Comparison of ENCODE assay signal across 8 cellular contexts in genomic region chr11:121590772-121591404, GRCh38.
DNase-seq lines count a peak whose midpoint lies in the region; ATAC-seq, FAIRE-seq and TF ChIP-seq lines count a peak whose summit lies in the region.

No MANE protein-coding gene starts in this region.

- H3K4me1 ChIP-seq in GM12878 (ENCODE audit: control insufficient read depth, insufficient read depth, low read length): peaks cover 47% of the 10 kb centered on the region

- SMC1A ChIA-PET in GM12878 (lab: Charles Lee; ENCODE audit: uncharacterized antibody, unreplicated experiment): interaction anchor here (0.6 to 5.0 kb wide), 38 partner anchors 9 to 906 kb away, joined by 3 to 57 read pairs (median 6); partner anchors contain the start of gene SC5D

- intact Hi-C loops in GM12878 (cut with micrococcal nuclease; ENCODE audit: unreplicated experiment): loop anchor here (1.0 to 5.0 kb wide), 12 partner anchors 16 to 394 kb away; no protein-coding TSS in a partner anchor

- H3K79me2 ChIP-seq in GM12878 (ENCODE audit: control insufficient read depth, insufficient read depth, low read length): peaks cover 33% of the 10 kb centered on the region

- WGBS in GM12878 (ENCODE audit: insufficient coverage, insufficient replicate concordance, low lambda C conversion rate, missing lambda C conversion rate): 2% methylated on average over 12 of the region's 12 CpGs

- FAIRE-seq in GM12878 (lab: Jason Lieb, UNC): no peak

- RAD21 ChIA-PET in GM12878 (lab: Charles Lee; ENCODE audit: unreplicated experiment): interaction anchor here (0.9 to 6.3 kb wide), 25 partner anchors 14 to 355 kb away, joined by 3 to 63 read pairs (median 6); no protein-coding TSS in a partner anchor

- H3K4me3 ChIP-seq in GM12878: peak overlapping the region; percentile 17; the same call in 1 of the 2 replicates

- H3K9me3 ChIP-seq in GM12878 (replicated peaks; ENCODE audit: control insufficient read depth, insufficient read depth, low read length): no peaks in the 10 kb centered on the region

- CTCF ChIA-PET in GM12878 (lab: Yijun Ruan, JAX): interaction anchor here (0.5 to 4.6 kb wide), 43 partner anchors 8 to 359 kb away, joined by 3 to 56 read pairs (median 4); partner anchors contain the start of gene SC5D

- H3K27ac ChIP-seq in GM12878 (ENCODE audit: control insufficient read depth, insufficient read depth) (peak overlapping the region; percentile 75), substantia nigra (ENCODE audit: low read depth, low read length, poor library complexity, severe bottlenecking) (peak overlapping the region; percentile 65)

- TF ChIP-seq CTCF in GM12878 (IDR thresholded peaks at IDR 0.05 in 2 of 3, conservative IDR thresholded peaks at IDR 0.05 in 1 of 3; ENCODE audit: control insufficient read depth in 2 of 3, extremely low read depth in 1 of 3, insufficient read depth in 1 of 3, low read depth in 3 of 3, low read length in 3 of 3): no peak

- in situ Hi-C loops in GM12878 (cut with MboI): loop anchor here (5.0 kb wide), 2 partner anchors 274 to 339 kb away; no protein-coding TSS in a partner anchor

- H3K27me3 Mint-ChIP-seq in activated naive CD4-positive, alpha-beta T cell treated with anti-CD3 and anti-CD28 coated beads, Interleukin-2, amount 50 U/mL, for 24 hours: no peaks in the 10 kb centered on the region

- no peak; the same call in 1 of the 2 replicates for TF ChIP-seq POLR2A in GM12878 (IDR thresholded peaks at IDR 0.05; ENCODE audit: low read depth, low read length)

- ATAC-seq in HG03439 (IDR thresholded peaks at IDR 0.05; ENCODE audit: unreplicated experiment) (peak; percentile 8), GM12878 (peak; percentile 29), GM18502 (IDR thresholded peaks at IDR 0.05; ENCODE audit: poor library complexity, unreplicated experiment) (no peak)

- H3K9me3 Mint-ChIP-seq in activated naive CD4-positive, alpha-beta T cell treated with anti-CD3 and anti-CD28 coated beads, Interleukin-2, amount 50 U/mL, for 24 hours: no peaks in the 10 kb centered on the region

- H3K36me3 ChIP-seq in GM12878 (ENCODE audit: control insufficient read depth in 2 of 2, insufficient read depth in 2 of 2, low read length in 1 of 2): peaks cover 31 to 46% of the 10 kb centered on the region in 2 experiments

- DNase-seq in activated naive CD4-positive, alpha-beta T cell (lab: John Stamatoyannopoulos, UW): no peak
- DNase-seq in GM12878 (ENCODE audit: low read depth, low spot score) (no peak), substantia nigra (lab: John Stamatoyannopoulos, UW) (peak in 1 of 49 donors; percentile 28), DMS153 (lab: John Stamatoyannopoulos, UW) (no peak)
- no peak for DNase-seq in stimulated activated naive CD4-positive, alpha-beta T cell (lab: John Stamatoyannopoulos, UW)

- peak overlapping the region; percentile 44 for H3K4me2 ChIP-seq in GM12878 (ENCODE audit: control insufficient read depth, insufficient read depth)

- POLR2A ChIA-PET in GM12878 (lab: Charles Lee): interaction anchor here (0.9 to 1.4 kb wide), 4 partner anchors 17 to 266 kb away, joined by 3 to 5 read pairs (median 4); no protein-coding TSS in a partner anchor

- peaks cover 11% of the 10 kb centered on the region for H3K4me1 Mint-ChIP-seq in activated naive CD4-positive, alpha-beta T cell treated with anti-CD3 and anti-CD28 coated beads, Interleukin-2, amount 50 U/mL, for 24 hours

- TF ChIP-seq RAD21 in GM12878 (IDR thresholded peaks at IDR 0.05; ENCODE audit: insufficient read depth, low read depth, low read length): no peak

- H3K27ac Mint-ChIP-seq in activated naive CD4-positive, alpha-beta T cell treated with anti-CD3 and anti-CD28 coated beads, Interleukin-2, amount 50 U/mL, for 24 hours: peak overlapping the region; percentile 81

- TSS peak; percentile 39 for BruUV-seq in GM12878 (replicated peaks; lab: Mats Ljungman, UMichigan)

- H3K9ac ChIP-seq in GM12878 (ENCODE audit: control insufficient read depth, insufficient read depth, low read length): peak overlapping the region; percentile 67

- H2AFZ ChIP-seq in GM12878 (ENCODE audit: control insufficient read depth, low read depth, low read length): no peak overlapping the region

- no peaks in the 10 kb centered on the region for H4K20me1 ChIP-seq in GM12878 (ENCODE audit: control insufficient read depth, insufficient read depth)

- no peak overlapping the region for H3K4me3 Mint-ChIP-seq in activated naive CD4-positive, alpha-beta T cell treated with anti-CD3 and anti-CD28 coated beads, Interleukin-2, amount 50 U/mL, for 24 hours

- H3K36me3 Mint-ChIP-seq in activated naive CD4-positive, alpha-beta T cell treated with anti-CD3 and anti-CD28 coated beads, Interleukin-2, amount 50 U/mL, for 24 hours: peaks cover 18% of the 10 kb centered on the region

- no peaks in the 10 kb centered on the region for H3K27me3 ChIP-seq in GM12878 (replicated peaks in 1 of 2; ENCODE audit: control insufficient read depth in 2 of 2, insufficient read depth in 2 of 2, low read length in 1 of 2)

- TF ChIP-seq EP300 in GM12878 (IDR thresholded peaks at IDR 0.05; ENCODE audit: borderline replicate concordance in 1 of 2, control insufficient read depth in 1 of 2, low read depth in 2 of 2, low read length in 2 of 2): no peak

TF ChIP-seq in GM12878, 131 proteins besides CTCF, POLR2A, EP300 and RAD21:
- TF ChIP-seq MAX (IDR thresholded peaks at IDR 0.05; ENCODE audit: low read depth, low read length): 0 out of 2 replicates have a peak, but pooled peaks have one; percentile 19
- TF ChIP-seq E2F4 (IDR thresholded peaks at IDR 0.05; ENCODE audit: low read depth, low read length): no peak
- no peak for TF ChIP-seq CBFB (IDR thresholded peaks at IDR 0.05; ENCODE audit: low read depth)
- TF ChIP-seq PKNOX1 (IDR thresholded peaks at IDR 0.05): peak; percentile 64; the same call in 1 of the 2 replicates
- no peak for TF ChIP-seq ATF2 (IDR thresholded peaks at IDR 0.05; ENCODE audit: low read length)
- TF ChIP-seq ZNF24 (IDR thresholded peaks at IDR 0.05): no peak
- TF ChIP-seq TCF12 (IDR thresholded peaks at IDR 0.05; ENCODE audit: low read depth, low read length): peak; percentile 22; the same call in 1 of the 2 replicates
- no peak for TF ChIP-seq SIX5 (IDR thresholded peaks at IDR 0.05; ENCODE audit: low read depth, low read length, severe bottlenecking)
- no peak for TF ChIP-seq RELA (IDR thresholded peaks at IDR 0.05; ENCODE audit: borderline replicate concordance, partially characterized antibody)
- TF ChIP-seq SMC3 (IDR thresholded peaks at IDR 0.05; ENCODE audit: borderline replicate concordance, low read length): no peak; the same call in 1 of the 2 replicates
- no peak for TF ChIP-seq E4F1 (IDR thresholded peaks at IDR 0.05; ENCODE audit: borderline replicate concordance, partially characterized antibody)
- peak; percentile 5; the same call in 1 of the 2 replicates for TF ChIP-seq MTA3 (IDR thresholded peaks at IDR 0.05; ENCODE audit: borderline replicate concordance, low read length)
